In genomic region chr14:58815046-58815701, GRCh38 we compare ENCODE assay signal across 13 cellular contexts.
DNase-seq lines count a peak whose midpoint lies in the region; TF ChIP-seq lines count a peak whose summit lies in the region.
"Had no signal": no experiment of that assay in that cellular context is flagged by ENCODE, and none has a peak within 500 bp of the region (broad histone marks: within the 10 kb centered on the region; RNA-seq: fewer than 3 reads in every experiment).

No MANE protein-coding gene starts in this region.

- H3K27ac ChIP-seq in SJCRH30 (peak overlapping the region; percentile 61), endodermal cell (ENCODE audit: low read depth, low read length) (no peak overlapping the region)
- H3K27ac ChIP-seq: adrenal gland had no signal

- H3K4me1 ChIP-seq in SJCRH30 (peaks cover 44% of the 10 kb centered on the region), endodermal cell (ENCODE audit: control insufficient read depth, insufficient read depth, low read length) (no peaks in the 10 kb centered on the region)

- H3K4me3 Mint-ChIP-seq in endodermal cell: no peak overlapping the region
- H3K4me3 Mint-ChIP-seq: neural crest cell, T-cell had no signal

- peaks cover 3% of the 10 kb centered on the region for H3K27me3 Mint-ChIP-seq in endodermal cell (ENCODE audit: insufficient read depth)

- H3K4me1 Mint-ChIP-seq in endodermal cell: peaks cover 33% of the 10 kb centered on the region
- H3K4me1 Mint-ChIP-seq: T-cell had no signal

- H3K9me3 ChIP-seq in SJCRH30 (replicated peaks): no peaks in the 10 kb centered on the region
- peaks cover 5% of the 10 kb centered on the region for H3K9me3 ChIP-seq in endodermal cell (ENCODE audit: control insufficient read depth, low read length)
- H3K9me3 ChIP-seq: adrenal gland had no signal

- TF ChIP-seq CTCF in fibroblast of the aortic adventitia (IDR thresholded peaks at IDR 0.05; ENCODE audit: insufficient read depth, low read length): no peak
- no peak for TF ChIP-seq CTCF in endodermal cell (conservative IDR thresholded peaks at IDR 0.05)
- no peak for TF ChIP-seq CTCF in GM20000 (IDR thresholded peaks at IDR 0.05; ENCODE audit: extremely low read depth, missing control alignments)

- no peaks in the 10 kb centered on the region for H3K9me3 Mint-ChIP-seq in endodermal cell
- H3K9me3 Mint-ChIP-seq: neural crest cell, T-cell had no signal

- WGBS in endodermal cell (ENCODE audit: insufficient coverage in 1 of 2, insufficient read length in 1 of 2), 2 experiments: 63 to 70% methylated on average over 2 of the region's 3 CpGs

- DNase-seq in NCI-H510A treated with DMSO at 0.1 percent for 48 hours (lab: John Stamatoyannopoulos, UW) (peak; percentile 36), NCI-H510A (lab: John Stamatoyannopoulos, UW) (no peak), SJCRH30 (peak; percentile 18 to 55), fibroblast of the aortic adventitia (ENCODE audit: low read depth) (peak; percentile 80), stromal cell of bone marrow (ENCODE audit: low read depth) (peak; percentile 33), endodermal cell (no peak), GM20000 (ENCODE audit: low spot score) (no peak), DMS 273 (lab: John Stamatoyannopoulos, UW; ENCODE audit: unreplicated experiment) (no peak)
- DNase-seq: activated T-cell treated with anti-CD3 and anti-CD28 coated beads, Interleukin-2, amount 50 U/mL, for 1 hour; OCI-M1; T-cell had no signal

- no peaks in the 10 kb centered on the region for H3K27me3 ChIP-seq in SJCRH30
- no peaks in the 10 kb centered on the region for H3K27me3 ChIP-seq in endodermal cell (ENCODE audit: control insufficient read depth, insufficient read depth, low read length, poor library complexity, severe bottlenecking)
- H3K27me3 ChIP-seq: adrenal gland had no signal

- no peak overlapping the region for H3K27ac Mint-ChIP-seq in endodermal cell
- H3K27ac Mint-ChIP-seq: T-cell had no signal

- H3K36me3 ChIP-seq in SJCRH30 (no peaks in the 10 kb centered on the region), endodermal cell (ENCODE audit: control insufficient read depth, insufficient read depth, low read length) (no peaks in the 10 kb centered on the region)
- H3K36me3 ChIP-seq: adrenal gland had no signal

- H3K4me3 ChIP-seq in SJCRH30: no peak overlapping the region
- no peak overlapping the region for H3K4me3 ChIP-seq in fibroblast of the aortic adventitia (ENCODE audit: low read depth, low read length)
- no peak overlapping the region for H3K4me3 ChIP-seq in endodermal cell (ENCODE audit: low read length)
- H3K4me3 ChIP-seq: adrenal gland had no signal

- no peak overlapping the region for H3K9ac ChIP-seq in endodermal cell (ENCODE audit: extremely low read depth, low read length, poor library complexity, severe bottlenecking)

- no peaks in the 10 kb centered on the region for H3K36me3 Mint-ChIP-seq in endodermal cell (ENCODE audit: low read depth)
- H3K36me3 Mint-ChIP-seq: T-cell had no signal

Comparison
In these comparisons a context has a peak if more than half of its experiments do, and no peak if none do; other contexts are left out.
1. DNase-seq: peak in NCI-H510A treated with DMSO at 0.1 percent for 48 hours (single experiment), SJCRH30 (2 of 2), fibroblast of the aortic adventitia (single experiment) and stromal cell of bone marrow (single experiment); none in NCI-H510A (single experiment), endodermal cell (single experiment), GM20000 (single experiment) and DMS 273 (single experiment).